ENCODE assay signal across 9 cellular contexts in genomic region chr20:37524859-37525708, GRCh38. TPM values are rescaled to one million over a fixed set of nuclear protein-coding genes. Genes with fewer than 3 reads are reported as not detected.
DNase-seq lines count a peak whose midpoint lies in the region; ATAC-seq, FAIRE-seq and TF ChIP-seq lines count a peak whose summit lies in the region.
"Had no signal": no experiment of that assay in that cellular context is flagged by ENCODE, and none has a peak within 500 bp of the region (broad histone marks: within the 10 kb centered on the region; RNA-seq: fewer than 3 reads in every experiment).

No MANE protein-coding gene starts in this region.

- FAIRE-seq in keratinocyte (lab: Jason Lieb, UNC), result peak; percentile 96

- peak in 1 of 2 donors; percentile 12 for ATAC-seq in activated T-cell treated with anti-CD3 and anti-CD28 coated beads, Interleukin-2, amount 50 U/mL, for 4 hours
- ATAC-seq in activated B cell treated with CpG ODN at 0.5 μM for 24 hours (ENCODE audit: low read depth), result no peak
- ATAC-seq in GM21576 (IDR thresholded peaks at IDR 0.05; ENCODE audit: unreplicated experiment), result no peak
- ATAC-seq in GM21390 (IDR thresholded peaks at IDR 0.05; ENCODE audit: unreplicated experiment), result no peak

- H3K9me3 ChIP-seq in keratinocyte (ENCODE audit: control insufficient read depth, low read depth, low read length), result no peaks in the 10 kb centered on the region
- no peaks in the 10 kb centered on the region for H3K9me3 ChIP-seq in subcutaneous abdominal adipose tissue (ENCODE audit: control insufficient read depth in 5 of 5, low read length in 5 of 5)
- H3K9me3 ChIP-seq: adrenal gland had no signal

- H3K4me1 Mint-ChIP-seq in activated T-cell treated with anti-CD3 and anti-CD28 coated beads, Interleukin-2, amount 50 U/mL, for 4 hours (ENCODE audit: low read depth), result peaks cover 57% of the 10 kb centered on the region
- H3K4me1 Mint-ChIP-seq in activated B cell treated with CpG ODN at 0.5 μM for 24 hours, result peaks cover 69% of the 10 kb centered on the region

- H3K4me2 ChIP-seq in keratinocyte (ENCODE audit: control insufficient read depth, extremely low read depth, insufficient read depth, low read depth, low read length), result peak overlapping the region; percentile 95

- peaks cover 17% of the 10 kb centered on the region for H3K9me1 ChIP-seq in keratinocyte (ENCODE audit: control insufficient read depth, extremely low read depth, insufficient read depth, low read length)

- peak overlapping the region; percentile 55 for H3K27ac Mint-ChIP-seq in activated B cell treated with CpG ODN at 0.5 μM for 24 hours

- peak overlapping the region; percentile 56 for H3K4me3 Mint-ChIP-seq in activated T-cell treated with anti-CD3 and anti-CD28 coated beads, Interleukin-2, amount 50 U/mL, for 4 hours
- H3K4me3 Mint-ChIP-seq in activated B cell treated with CpG ODN at 0.5 μM for 24 hours, result peak overlapping the region; percentile 93

- H3K36me3 ChIP-seq in keratinocyte (ENCODE audit: control insufficient read depth in 2 of 2, extremely low read depth in 1 of 2, insufficient read depth in 2 of 2, low read length in 2 of 2) (peaks cover 6 to 13% of the 10 kb centered on the region in 2 experiments), subcutaneous abdominal adipose tissue (ENCODE audit: control insufficient read depth in 5 of 5, insufficient read depth in 5 of 5, low read length in 5 of 5) (peaks cover 0 to 14% (median 3%) of the 10 kb centered on the region in 5 donors)
- H3K36me3 ChIP-seq: adrenal gland had no signal

- TF ChIP-seq CTCF in activated B cell treated with CpG ODN at 0.5 μM for 24 hours (IDR thresholded peaks at IDR 0.05), result no peak
- no peak for TF ChIP-seq CTCF in keratinocyte (optimal IDR thresholded peaks at IDR 0.05 in 1 of 3, IDR thresholded peaks at IDR 0.05 in 1 of 3, conservative IDR thresholded peaks at IDR 0.05 in 1 of 3; ENCODE audit: extremely low read depth in 1 of 3, insufficient read depth in 2 of 3, low read length in 3 of 3)

- H3K27ac ChIP-seq in keratinocyte (ENCODE audit: control insufficient read depth, insufficient read depth, low read length), result peak overlapping the region; percentile 98
- H3K27ac ChIP-seq in subcutaneous abdominal adipose tissue (ENCODE audit: low read depth, low read length), result peak overlapping the region; percentile 67

- peaks cover 51% of the 10 kb centered on the region for H3K4me1 ChIP-seq in keratinocyte (ENCODE audit: control insufficient read depth, extremely low read depth, insufficient read depth, low read length)
- peaks cover 8 to 74% (median 68%) of the 10 kb centered on the region in 5 donors for H3K4me1 ChIP-seq in subcutaneous abdominal adipose tissue (ENCODE audit: control insufficient read depth in 5 of 5, insufficient read depth in 5 of 5, low read length in 5 of 5)

- CTCF ChIA-PET in activated B cell treated with CpG ODN at 0.5 μM for 24 hours (lab: Charles Lee), result interaction anchor here (0.6 to 1.2 kb wide), 2 partner anchors 9 to 1387 kb away, joined by 3 to 4 read pairs; no protein-coding TSS in a partner anchor

- peaks cover 48% of the 10 kb centered on the region for H4K20me1 ChIP-seq in keratinocyte (ENCODE audit: control insufficient read depth, extremely low read depth, insufficient read depth, low read length)

- DNase-seq in activated T-cell treated with anti-CD3 and anti-CD28 coated beads, Interleukin-2, amount 50 U/mL, for 4 hours, result no peak
- no peak for DNase-seq in activated T-cell treated with anti-CD3 and anti-CD28 coated beads, Interleukin-2, amount 50 U/mL, for 1 hour
- DNase-seq in activated B cell treated with CpG ODN at 0.5 μM for 24 hours, result peak; percentile 12
- DNase-seq in keratinocyte (ENCODE audit: low read depth, low spot score), result peak; percentile 88
- no peak for DNase-seq in SIG-M5 treated with dmso at 0.1 percent for 504 hours (lab: John Stamatoyannopoulos, UW; ENCODE audit: unreplicated experiment)

- POLR2A ChIA-PET in activated B cell treated with CpG ODN at 0.5 μM for 24 hours (lab: Charles Lee), result no interaction called here

- H3K9ac ChIP-seq in keratinocyte (ENCODE audit: control insufficient read depth, extremely low read depth, insufficient read depth, low read length), result peak overlapping the region; percentile 94
- H3K9ac ChIP-seq in subcutaneous abdominal adipose tissue (ENCODE audit: low read length in 5 of 5), result peak overlapping the region in 3 of 5 donors; percentile 3 to 60 (median 53)

- H3K4me3 ChIP-seq in keratinocyte (ENCODE audit: control insufficient read depth in 2 of 3, extremely low read depth in 1 of 3, insufficient read depth in 2 of 3, low read depth in 1 of 3, low read length in 3 of 3) (peak overlapping the region; percentile 88 to 94 (median 92)), subcutaneous abdominal adipose tissue (ENCODE audit: low read depth in 1 of 5, low read length in 5 of 5) (peak overlapping the region in 4 of 5 donors; percentile 57 to 99 (median 96))

- dilution Hi-C loops in keratinocyte (cut with MboI; ENCODE audit: extremely low pct_ligation_motif_present, low sequenced_read_pairs), result no loop called here

- H3K36me3 Mint-ChIP-seq in activated T-cell treated with anti-CD3 and anti-CD28 coated beads, Interleukin-2, amount 50 U/mL, for 4 hours (ENCODE audit: insufficient read depth), result peaks cover 6% of the 10 kb centered on the region
- H3K36me3 Mint-ChIP-seq in activated B cell treated with CpG ODN at 0.5 μM for 24 hours (ENCODE audit: low read depth), result peaks cover 25% of the 10 kb centered on the region

- no peaks in the 10 kb centered on the region for H3K9me3 Mint-ChIP-seq in activated T-cell treated with anti-CD3 and anti-CD28 coated beads, Interleukin-2, amount 50 U/mL, for 4 hours
- no peaks in the 10 kb centered on the region for H3K9me3 Mint-ChIP-seq in activated B cell treated with CpG ODN at 0.5 μM for 24 hours

- no peaks in the 10 kb centered on the region for H3K27me3 ChIP-seq in keratinocyte (ENCODE audit: control insufficient read depth, extremely low read depth, insufficient read depth, low read length)
- H3K27me3 ChIP-seq in subcutaneous abdominal adipose tissue (ENCODE audit: control insufficient read depth in 5 of 5, insufficient read depth in 4 of 5, low read length in 5 of 5), result no peaks in the 10 kb centered on the region
- H3K27me3 ChIP-seq: adrenal gland had no signal

- H2AFZ ChIP-seq in keratinocyte (ENCODE audit: control insufficient read depth, low read length), result no peak overlapping the region

- H3K79me2 ChIP-seq in keratinocyte (ENCODE audit: control insufficient read depth, insufficient read depth, low read length), result peaks cover 70% of the 10 kb centered on the region

- intact Hi-C loops in activated B cell treated with CpG ODN at 0.5 μM for 24 hours (cut with micrococcal nuclease), result no loop called here

- no peaks in the 10 kb centered on the region for H3K27me3 Mint-ChIP-seq in activated T-cell treated with anti-CD3 and anti-CD28 coated beads, Interleukin-2, amount 50 U/mL, for 4 hours (ENCODE audit: low read depth)
- H3K27me3 Mint-ChIP-seq in activated B cell treated with CpG ODN at 0.5 μM for 24 hours, result no peaks in the 10 kb centered on the region

RNA-seq across cellular contexts. Expression of gene BLCAP, which starts 2.6 kb away (rescaled TPM):
- 10 to 100 TPM; 31.8 to 37.9 (median 32.1) TPM for total RNA-seq in activated T-cell treated with anti-CD3 and anti-CD28 coated beads, Interleukin-2, amount 50 U/mL, for 4 hours
- total RNA-seq in activated B cell treated with CpG ODN at 0.5 μM for 24 hours, result 70.3 and 78.0 TPM in 2 replicates
- 187 to 209 TPM (median 202 TPM) in 3 replicates for polyA plus RNA-seq in keratinocyte
- 23.8 TPM for polyA plus RNA-seq in keratinocyte (2011; ENCODE audit: low read depth)
- 190 and 252 TPM in 2 replicates for polyA plus RNA-seq in keratinocyte (2011; cell fraction: cytosol; rRNA removed)
- 312 and 336 TPM in 2 replicates for polyA plus RNA-seq in keratinocyte (2011; cell fraction: nucleus; rRNA removed)
- polyA plus RNA-seq in keratinocyte (2012; ENCODE audit: low replicate concordance), result 89.5 and 97.4 TPM in 2 replicates
- 142 to 211 TPM (median 205 TPM) in 3 replicates for polyA minus RNA-seq in keratinocyte
- 147 TPM for polyA minus RNA-seq in keratinocyte (2011; cell fraction: cytosol; rRNA and poly(A)+ RNA removed)
- 87.6 and 138 TPM in 2 replicates for polyA minus RNA-seq in keratinocyte (2011; cell fraction: nucleus; rRNA and poly(A)+ RNA removed)

RNA-seq across cellular contexts. Expression of gene NNAT, which starts 4.0 kb away (rescaled TPM):
- total RNA-seq in activated T-cell treated with anti-CD3 and anti-CD28 coated beads, Interleukin-2, amount 50 U/mL, for 4 hours, result under 1 TPM in 1 of 3 donors, not detected in 2; 0.42 TPM
- total RNA-seq in activated B cell treated with CpG ODN at 0.5 μM for 24 hours, result 0.40 TPM in 1 of 2 replicates, not detected in the other
- 0.44 to 0.95 TPM (median 0.79 TPM) in 3 replicates for polyA plus RNA-seq in keratinocyte
- polyA plus RNA-seq in keratinocyte (2011; ENCODE audit: low read depth), result not detected
- polyA plus RNA-seq in keratinocyte (2011; cell fraction: cytosol; rRNA removed), result 0.36 and 0.43 TPM in 2 replicates
- polyA plus RNA-seq in keratinocyte (2011; cell fraction: nucleus; rRNA removed), result 0.22 TPM in 1 of 2 replicates, not detected in the other
- 1.4 and 1.9 TPM in 2 replicates for polyA plus RNA-seq in keratinocyte (2012; ENCODE audit: low replicate concordance)
- polyA minus RNA-seq in keratinocyte, result 0.54 to 0.79 TPM (median 0.73 TPM) in 3 replicates
- polyA minus RNA-seq in keratinocyte (2011; cell fraction: cytosol; rRNA and poly(A)+ RNA removed), result not detected
- polyA minus RNA-seq in keratinocyte (2011; cell fraction: nucleus; rRNA and poly(A)+ RNA removed), result not detected in 2 replicates

Comparison
In these comparisons a context has a peak if more than half of its experiments do, and no peak if none do; other contexts are left out.
1. DNase-seq: peak in activated B cell treated with CpG ODN at 0.5 μM for 24 hours (single experiment) and keratinocyte (single experiment); none in activated T-cell treated with anti-CD3 and anti-CD28 coated beads, Interleukin-2, amount 50 U/mL, for 4 hours (single experiment), activated T-cell treated with anti-CD3 and anti-CD28 coated beads, Interleukin-2, amount 50 U/mL, for 1 hour (single experiment) and SIG-M5 treated with dmso at 0.1 percent for 504 hours (single experiment).